In the genomic region with DNA sequence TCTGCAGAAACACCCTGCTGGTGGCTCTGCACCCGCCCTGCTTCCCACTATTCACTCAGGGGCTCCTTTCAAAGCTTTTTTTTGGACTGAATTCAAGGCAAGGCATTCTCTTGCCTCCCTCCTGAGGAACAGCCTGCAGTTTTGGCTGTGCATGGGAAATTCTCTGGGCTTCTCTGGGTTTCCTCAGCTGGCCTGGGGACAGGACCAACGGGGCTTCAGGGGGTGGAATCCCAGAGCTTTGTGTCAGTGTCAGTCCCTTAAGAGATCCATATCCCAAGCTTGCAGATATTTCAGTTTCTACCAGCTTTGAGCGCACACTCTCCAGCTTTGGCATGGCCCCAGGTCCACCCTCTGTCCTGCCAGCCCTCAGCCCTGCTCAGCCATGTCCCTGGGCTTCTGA, we compare ENCODE assay signal across 19 cellular contexts. TPM values are rescaled to one million over a fixed set of nuclear protein-coding genes. Genes with fewer than 3 reads are reported as not detected.
DNase-seq lines count a peak whose midpoint lies in the region; ATAC-seq and TF ChIP-seq lines count a peak whose summit lies in the region.
"Had no signal": no experiment of that assay in that cellular context is flagged by ENCODE, and none has a peak within 500 bp of the region (broad histone marks: within the 10 kb centered on the region; RNA-seq: fewer than 3 reads in every experiment).

No MANE protein-coding gene starts in this region.

- H3K36me3 Mint-ChIP-seq in glutamatergic neuron (ENCODE audit: unreplicated experiment): peaks cover 5% of the 10 kb centered on the region

- H3K9ac ChIP-seq in parathyroid adenoma: no peak overlapping the region
- H3K9ac ChIP-seq: BLaER1 treated with 17β-estradiol and CSF1 and Interleukin-3, amounts not matched to agents 10 nM and 100 nM had no signal

- peaks cover 50% of the 10 kb centered on the region for H3K4me1 ChIP-seq in parathyroid adenoma

- H3K27ac Mint-ChIP-seq in glutamatergic neuron (ENCODE audit: unreplicated experiment): no peak overlapping the region
- H3K27ac Mint-ChIP-seq: CD4-positive, CD25-positive, alpha-beta regulatory T cell had no signal

- DNase-seq in DMS53 (lab: John Stamatoyannopoulos, UW) (peak; percentile 28), DMS53 treated with DMSO at 0.1 percent for 48 hours (lab: John Stamatoyannopoulos, UW; ENCODE audit: unreplicated experiment) (no peak), glutamatergic neuron (no peak), GOT3 (lab: John Stamatoyannopoulos, UW) (no peak), cardiac septum (ENCODE audit: low spot score) (no peak)
- DNase-seq: Calu3; CD4-positive, CD25-positive, alpha-beta regulatory T cell; DMS 273 treated with DMSO at 0.1 percent for 48 hours; DMS79 treated with DMSO at 0.1 percent for 48 hours; EL; GDM1; HCEC 1CT; IMR-90 had no signal

- ATAC-seq in HG02623 (IDR thresholded peaks at IDR 0.05; ENCODE audit: unreplicated experiment): no peak

- peak overlapping the region; percentile 57 for H3K27ac ChIP-seq in VCaP
- peak overlapping the region; percentile 96 for H3K27ac ChIP-seq in parathyroid adenoma
- H3K27ac ChIP-seq: BLaER1 treated with 17β-estradiol and CSF1 and Interleukin-3, amounts not matched to agents 10 nM and 100 nM had no signal

- peaks cover 22% of the 10 kb centered on the region for H3K27me3 Mint-ChIP-seq in glutamatergic neuron (ENCODE audit: unreplicated experiment)

- no peak overlapping the region for H3K4me3 ChIP-seq in parathyroid adenoma (ENCODE audit: low read depth, low read length)
- H3K4me3 ChIP-seq: BLaER1 treated with 17β-estradiol and CSF1 and Interleukin-3, amounts not matched to agents 10 nM and 100 nM had no signal

- no peaks in the 10 kb centered on the region for H3K27me3 ChIP-seq in parathyroid adenoma (ENCODE audit: control insufficient read depth, insufficient read depth, low read length)

- H2AFZ ChIP-seq in parathyroid adenoma: no peak overlapping the region

- H3K4me3 Mint-ChIP-seq in glutamatergic neuron (ENCODE audit: unreplicated experiment): peak overlapping the region; percentile 93
- H3K4me3 Mint-ChIP-seq: CD4-positive, CD25-positive, alpha-beta regulatory T cell had no signal

- no peak overlapping the region for H3K4me2 ChIP-seq in parathyroid adenoma (ENCODE audit: low read length)

- no peaks in the 10 kb centered on the region for H3K36me3 ChIP-seq in parathyroid adenoma (ENCODE audit: control insufficient read depth, insufficient read depth, low read length)
- H3K36me3 ChIP-seq: BLaER1 treated with 17β-estradiol and CSF1 and Interleukin-3, amounts not matched to agents 10 nM and 100 nM had no signal

- H3K79me2 ChIP-seq in parathyroid adenoma: peaks cover 22% of the 10 kb centered on the region

- TF ChIP-seq CTCF in VCaP (conservative IDR thresholded peaks at IDR 0.05) (no peak), glutamatergic neuron (IDR thresholded peaks at IDR 0.05; ENCODE audit: partially characterized antibody, unreplicated experiment) (no peak), parathyroid adenoma (IDR thresholded peaks at IDR 0.05) (no peak)

- intact Hi-C loops in cardiac septum (cut with DNase I): no loop called here

- peaks cover 7% of the 10 kb centered on the region for H3K9me3 Mint-ChIP-seq in glutamatergic neuron (ENCODE audit: unreplicated experiment)

- H3K9me3 ChIP-seq in parathyroid adenoma (ENCODE audit: control insufficient read depth, low read length): no peaks in the 10 kb centered on the region
- H3K9me3 ChIP-seq: BLaER1 treated with 17β-estradiol and CSF1 and Interleukin-3, amounts not matched to agents 10 nM and 100 nM had no signal

- peaks cover 20% of the 10 kb centered on the region for H3K4me1 Mint-ChIP-seq in glutamatergic neuron (ENCODE audit: low read depth, unreplicated experiment)

RNA-seq across cellular contexts. Expression of gene SCRT2, which starts 2.0 kb away (rescaled TPM):
- total RNA-seq in glutamatergic neuron (ENCODE audit: unreplicated experiment) (28.0 TPM), cardiac septum (not detected)
- total RNA-seq: Calu3; CD4-positive, CD25-positive, alpha-beta regulatory T cell; H4; HT-29; IMR-90 had no signal

RNA-seq across cellular contexts. Expression of gene SRXN1, which starts 20.6 kb away (rescaled TPM):
- 6.3 TPM for total RNA-seq in glutamatergic neuron (ENCODE audit: unreplicated experiment)
- 38.4 TPM for total RNA-seq in cardiac septum

Comparison
In these comparisons a context has a peak if more than half of its experiments do, and no peak if none do; other contexts are left out.
1. RNA of gene SCRT2, which starts 2.0 kb away (total RNA-seq): 28.0 TPM in glutamatergic neuron (single experiment); not detected in cardiac septum (single experiment); every median in the first group is over 10 times any median in the second.